In the genomic region with DNA sequence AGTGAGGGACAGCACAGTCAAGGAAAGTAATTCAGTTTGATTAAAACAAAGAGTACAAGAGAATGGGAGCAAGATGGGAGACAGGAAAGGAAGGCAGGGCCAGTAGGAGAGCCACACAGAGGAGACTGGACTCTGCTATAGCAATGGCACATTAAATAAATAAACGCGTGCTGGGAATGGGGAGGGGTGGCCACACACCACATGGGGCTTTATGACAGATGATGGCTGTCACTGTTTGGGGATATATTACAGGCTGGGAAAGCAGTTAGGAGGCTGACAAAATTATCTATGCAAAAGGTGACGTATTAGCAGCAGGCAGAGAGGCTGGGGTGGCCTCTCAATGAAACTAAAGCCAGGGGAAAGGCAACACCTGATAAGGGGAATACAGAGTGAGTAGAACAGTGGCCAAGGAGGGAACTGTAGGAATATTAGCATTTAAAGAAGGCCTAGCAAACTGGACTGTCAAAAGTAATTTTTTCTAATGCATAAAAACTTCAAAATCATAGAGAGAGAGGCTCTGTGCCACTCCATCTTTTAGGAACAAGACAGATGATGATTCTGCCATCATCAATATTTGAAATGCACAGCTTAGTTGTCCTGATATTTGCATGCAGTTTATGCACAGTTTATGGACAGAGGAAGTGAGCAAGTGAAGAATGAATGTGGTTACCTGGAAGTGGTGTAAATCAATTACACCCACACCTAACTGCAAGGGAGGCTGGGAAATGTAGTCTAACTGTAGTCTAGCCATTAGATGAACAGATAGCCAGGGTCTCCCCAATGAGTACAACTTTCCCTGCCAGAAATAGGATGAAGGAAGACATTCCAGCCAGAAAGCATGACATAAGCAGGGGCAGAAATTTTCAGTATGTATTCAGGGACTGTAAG, we compare ENCODE assay signal across 1 cellular context.
TF ChIP-seq lines count a peak whose summit lies in the region.

No MANE protein-coding gene starts in this region.

TF ChIP-seq in GM23338, 12 proteins besides CTCF, POLR2A, EP300 and RAD21 (continued from another document):
- TF ChIP-seq, protein P1, sequence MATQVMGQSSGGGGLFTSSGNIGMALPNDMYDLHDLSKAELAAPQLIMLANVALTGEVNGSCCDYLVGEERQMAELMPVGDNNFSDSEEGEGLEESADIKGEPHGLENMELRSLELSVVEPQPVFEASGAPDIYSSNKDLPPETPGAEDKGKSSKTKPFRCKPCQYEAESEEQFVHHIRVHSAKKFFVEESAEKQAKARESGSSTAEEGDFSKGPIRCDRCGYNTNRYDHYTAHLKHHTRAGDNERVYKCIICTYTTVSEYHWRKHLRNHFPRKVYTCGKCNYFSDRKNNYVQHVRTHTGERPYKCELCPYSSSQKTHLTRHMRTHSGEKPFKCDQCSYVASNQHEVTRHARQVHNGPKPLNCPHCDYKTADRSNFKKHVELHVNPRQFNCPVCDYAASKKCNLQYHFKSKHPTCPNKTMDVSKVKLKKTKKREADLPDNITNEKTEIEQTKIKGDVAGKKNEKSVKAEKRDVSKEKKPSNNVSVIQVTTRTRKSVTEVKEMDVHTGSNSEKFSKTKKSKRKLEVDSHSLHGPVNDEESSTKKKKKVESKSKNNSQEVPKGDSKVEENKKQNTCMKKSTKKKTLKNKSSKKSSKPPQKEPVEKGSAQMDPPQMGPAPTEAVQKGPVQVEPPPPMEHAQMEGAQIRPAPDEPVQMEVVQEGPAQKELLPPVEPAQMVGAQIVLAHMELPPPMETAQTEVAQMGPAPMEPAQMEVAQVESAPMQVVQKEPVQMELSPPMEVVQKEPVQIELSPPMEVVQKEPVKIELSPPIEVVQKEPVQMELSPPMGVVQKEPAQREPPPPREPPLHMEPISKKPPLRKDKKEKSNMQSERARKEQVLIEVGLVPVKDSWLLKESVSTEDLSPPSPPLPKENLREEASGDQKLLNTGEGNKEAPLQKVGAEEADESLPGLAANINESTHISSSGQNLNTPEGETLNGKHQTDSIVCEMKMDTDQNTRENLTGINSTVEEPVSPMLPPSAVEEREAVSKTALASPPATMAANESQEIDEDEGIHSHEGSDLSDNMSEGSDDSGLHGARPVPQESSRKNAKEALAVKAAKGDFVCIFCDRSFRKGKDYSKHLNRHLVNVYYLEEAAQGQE (IDR thresholded peaks at IDR 0.05; ENCODE audit: unreplicated experiment): no peak
- TF ChIP-seq ZNF331 (CRISPR knock-in tag; IDR thresholded peaks at IDR 0.05; ENCODE audit: low read depth): no peak
- TF ChIP-seq, protein P2, sequence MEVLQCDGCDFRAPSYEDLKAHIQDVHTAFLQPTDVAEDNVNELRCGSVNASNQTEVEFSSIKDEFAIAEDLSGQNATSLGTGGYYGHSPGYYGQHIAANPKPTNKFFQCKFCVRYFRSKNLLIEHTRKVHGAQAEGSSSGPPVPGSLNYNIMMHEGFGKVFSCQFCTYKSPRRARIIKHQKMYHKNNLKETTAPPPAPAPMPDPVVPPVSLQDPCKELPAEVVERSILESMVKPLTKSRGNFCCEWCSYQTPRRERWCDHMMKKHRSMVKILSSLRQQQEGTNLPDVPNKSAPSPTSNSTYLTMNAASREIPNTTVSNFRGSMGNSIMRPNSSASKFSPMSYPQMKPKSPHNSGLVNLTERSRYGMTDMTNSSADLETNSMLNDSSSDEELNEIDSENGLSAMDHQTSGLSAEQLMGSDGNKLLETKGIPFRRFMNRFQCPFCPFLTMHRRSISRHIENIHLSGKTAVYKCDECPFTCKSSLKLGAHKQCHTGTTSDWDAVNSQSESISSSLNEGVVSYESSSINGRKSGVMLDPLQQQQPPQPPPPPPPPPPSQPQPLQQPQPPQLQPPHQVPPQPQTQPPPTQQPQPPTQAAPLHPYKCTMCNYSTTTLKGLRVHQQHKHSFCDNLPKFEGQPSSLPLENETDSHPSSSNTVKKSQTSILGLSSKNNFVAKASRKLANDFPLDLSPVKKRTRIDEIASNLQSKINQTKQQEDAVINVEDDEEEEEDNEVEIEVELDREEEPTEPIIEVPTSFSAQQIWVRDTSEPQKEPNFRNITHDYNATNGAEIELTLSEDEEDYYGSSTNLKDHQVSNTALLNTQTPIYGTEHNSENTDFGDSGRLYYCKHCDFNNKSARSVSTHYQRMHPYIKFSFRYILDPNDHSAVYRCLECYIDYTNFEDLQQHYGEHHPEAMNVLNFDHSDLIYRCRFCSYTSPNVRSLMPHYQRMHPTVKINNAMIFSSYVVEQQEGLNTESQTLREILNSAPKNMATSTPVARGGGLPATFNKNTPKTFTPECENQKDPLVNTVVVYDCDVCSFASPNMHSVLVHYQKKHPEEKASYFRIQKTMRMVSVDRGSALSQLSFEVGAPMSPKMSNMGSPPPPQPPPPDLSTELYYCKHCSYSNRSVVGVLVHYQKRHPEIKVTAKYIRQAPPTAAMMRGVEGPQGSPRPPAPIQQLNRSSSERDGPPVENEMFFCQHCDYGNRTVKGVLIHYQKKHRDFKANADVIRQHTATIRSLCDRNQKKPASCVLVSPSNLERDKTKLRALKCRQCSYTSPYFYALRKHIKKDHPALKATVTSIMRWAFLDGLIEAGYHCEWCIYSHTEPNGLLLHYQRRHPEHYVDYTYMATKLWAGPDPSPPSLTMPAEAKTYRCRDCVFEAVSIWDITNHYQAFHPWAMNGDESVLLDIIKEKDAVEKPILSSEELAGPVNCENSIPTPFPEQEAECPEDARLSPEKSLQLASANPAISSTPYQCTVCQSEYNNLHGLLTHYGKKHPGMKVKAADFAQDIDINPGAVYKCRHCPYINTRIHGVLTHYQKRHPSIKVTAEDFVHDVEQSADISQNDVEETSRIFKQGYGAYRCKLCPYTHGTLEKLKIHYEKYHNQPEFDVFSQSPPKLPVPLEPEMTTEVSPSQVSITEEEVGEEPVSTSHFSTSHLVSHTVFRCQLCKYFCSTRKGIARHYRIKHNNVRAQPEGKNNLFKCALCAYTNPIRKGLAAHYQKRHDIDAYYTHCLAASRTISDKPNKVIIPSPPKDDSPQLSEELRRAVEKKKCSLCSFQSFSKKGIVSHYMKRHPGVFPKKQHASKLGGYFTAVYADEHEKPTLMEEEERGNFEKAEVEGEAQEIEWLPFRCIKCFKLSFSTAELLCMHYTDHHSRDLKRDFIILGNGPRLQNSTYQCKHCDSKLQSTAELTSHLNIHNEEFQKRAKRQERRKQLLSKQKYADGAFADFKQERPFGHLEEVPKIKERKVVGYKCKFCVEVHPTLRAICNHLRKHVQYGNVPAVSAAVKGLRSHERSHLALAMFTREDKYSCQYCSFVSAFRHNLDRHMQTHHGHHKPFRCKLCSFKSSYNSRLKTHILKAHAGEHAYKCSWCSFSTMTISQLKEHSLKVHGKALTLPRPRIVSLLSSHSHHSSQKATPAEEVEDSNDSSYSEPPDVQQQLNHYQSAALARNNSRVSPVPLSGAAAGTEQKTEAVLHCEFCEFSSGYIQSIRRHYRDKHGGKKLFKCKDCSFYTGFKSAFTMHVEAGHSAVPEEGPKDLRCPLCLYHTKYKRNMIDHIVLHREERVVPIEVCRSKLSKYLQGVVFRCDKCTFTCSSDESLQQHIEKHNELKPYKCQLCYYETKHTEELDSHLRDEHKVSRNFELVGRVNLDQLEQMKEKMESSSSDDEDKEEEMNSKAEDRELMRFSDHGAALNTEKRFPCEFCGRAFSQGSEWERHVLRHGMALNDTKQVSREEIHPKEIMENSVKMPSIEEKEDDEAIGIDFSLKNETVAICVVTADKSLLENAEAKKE (CRISPR knock-in tag; IDR thresholded peaks at IDR 0.05): no peak
- TF ChIP-seq ZNF114 (CRISPR knock-in tag; IDR thresholded peaks at IDR 0.05): no peak
- TF ChIP-seq JUNB (IDR thresholded peaks at IDR 0.05; ENCODE audit: unreplicated experiment): no peak
- TF ChIP-seq, protein P3, sequence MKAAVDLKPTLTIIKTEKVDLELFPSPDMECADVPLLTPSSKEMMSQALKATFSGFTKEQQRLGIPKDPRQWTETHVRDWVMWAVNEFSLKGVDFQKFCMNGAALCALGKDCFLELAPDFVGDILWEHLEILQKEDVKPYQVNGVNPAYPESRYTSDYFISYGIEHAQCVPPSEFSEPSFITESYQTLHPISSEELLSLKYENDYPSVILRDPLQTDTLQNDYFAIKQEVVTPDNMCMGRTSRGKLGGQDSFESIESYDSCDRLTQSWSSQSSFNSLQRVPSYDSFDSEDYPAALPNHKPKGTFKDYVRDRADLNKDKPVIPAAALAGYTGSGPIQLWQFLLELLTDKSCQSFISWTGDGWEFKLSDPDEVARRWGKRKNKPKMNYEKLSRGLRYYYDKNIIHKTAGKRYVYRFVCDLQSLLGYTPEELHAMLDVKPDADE (IDR thresholded peaks at IDR 0.05): no peak
- no peak for TF ChIP-seq NANOG (IDR thresholded peaks at IDR 0.05; ENCODE audit: borderline replicate concordance)
TF ChIP-seq in GM23338: peak in this region for 0.
